ENCODE assay signal across 8 cellular contexts in genomic region chr14:24605435-24606190, GRCh38. TPM values are rescaled to one million over a fixed set of nuclear protein-coding genes. Genes with fewer than 3 reads are reported as not detected.
A peak's percentile ranks its signal among the peaks of the same experiment; 100 is the strongest.
DNase-seq lines count a peak whose midpoint lies in the region; ATAC-seq and TF ChIP-seq lines count a peak whose summit lies in the region.

No MANE protein-coding gene starts in this region.

- H3K79me2 ChIP-seq in PC-3 (ENCODE audit: low read length), result no peaks in the 10 kb centered on the region

- BruUV-seq in PC-3 (replicated peaks; lab: Mats Ljungman, UMichigan), result no TSS peak

- POLR2A ChIA-PET in PC-3 (lab: Charles Lee; ENCODE audit: unreplicated experiment), result no interaction called here

- peaks cover 1% of the 10 kb centered on the region for H3K27me3 Mint-ChIP-seq in activated T-helper 1 cell treated with anti-CD3 and anti-CD28 coated beads, Interleukin-12 subunit alpha, Interleukin-12 subunit beta, Interleukin-2, Interleukin-4 antibody, amounts not matched to agents 30 ng/mL and 10 ng/mL and 1 ng/mL, durations not matched to agents 14 hours and 24 hours and 36 hours (ENCODE audit: insufficient read depth)

- H3K9me2 ChIP-seq in PC-3 (replicated peaks; ENCODE audit: low read length), result no peaks in the 10 kb centered on the region

- no peaks in the 10 kb centered on the region for H3K9me3 Mint-ChIP-seq in activated T-helper 1 cell treated with anti-CD3 and anti-CD28 coated beads, Interleukin-12 subunit alpha, Interleukin-12 subunit beta, Interleukin-2, Interleukin-4 antibody, amounts not matched to agents 30 ng/mL and 10 ng/mL and 1 ng/mL, durations not matched to agents 14 hours and 24 hours and 36 hours

- H4K20me1 ChIP-seq in PC-3 (ENCODE audit: low read length), result no peaks in the 10 kb centered on the region

- peaks cover 54% of the 10 kb centered on the region for H3K4me1 Mint-ChIP-seq in activated T-helper 1 cell treated with anti-CD3 and anti-CD28 coated beads, Interleukin-12 subunit alpha, Interleukin-12 subunit beta, Interleukin-2, Interleukin-4 antibody, amounts not matched to agents 30 ng/mL and 10 ng/mL and 1 ng/mL, durations not matched to agents 14 hours and 24 hours and 36 hours (ENCODE audit: low read depth)

- CTCF ChIA-PET in PC-3 (lab: Charles Lee), result no interaction called here

- H2AFZ ChIP-seq in PC-3 (ENCODE audit: low read length), result no peak overlapping the region

- no peaks in the 10 kb centered on the region for H3F3A ChIP-seq in PC-3 (ENCODE audit: low read length, unreplicated experiment)

- intact Hi-C loops in PC-3 (cut with micrococcal nuclease) (no loop called here), left ventricle myocardium inferior (cut with micrococcal nuclease) (no loop called here)
- intact Hi-C loops in activated T-helper 1 cell treated with anti-CD3 and anti-CD28 coated beads, Interleukin-12 subunit alpha, Interleukin-12 subunit beta, Interleukin-2, Interleukin-4 antibody, amounts not matched to agents 30 ng/mL and 10 ng/mL and 1 ng/mL, durations not matched to agents 14 hours and 24 hours and 36 hours (cut with micrococcal nuclease), result loop anchor here (1.0 to 10.0 kb wide), 7 partner anchors 29 to 199 kb away; partner anchors contain the start of gene GZMB

- TF ChIP-seq CTCF in AG09309 (IDR thresholded peaks at IDR 0.05; ENCODE audit: control insufficient read depth, insufficient read depth, low read depth, low read length, missing control alignments), result peak; percentile 56
- peak; percentile 71 for TF ChIP-seq CTCF in PC-3 (conservative IDR thresholded peaks at IDR 0.05; ENCODE audit: low read depth, low read length)
- TF ChIP-seq CTCF in left ventricle myocardium inferior (IDR thresholded peaks at IDR 0.05; ENCODE audit: borderline replicate concordance), result peak; percentile 66

- no peak overlapping the region for H3K4me2 ChIP-seq in PC-3 (ENCODE audit: low read length)

- DNase-seq in AG09309 (ENCODE audit: low read depth) (no peak), PC-3 (peak; percentile 46), left ventricle myocardium inferior (no peak), NCI-H446 treated with DMSO at 0.1 percent for 48 hours (lab: John Stamatoyannopoulos, UW) (no peak)
- peak; percentile 60 for DNase-seq in activated T-helper 1 cell treated with anti-CD3 and anti-CD28 coated beads, Interleukin-12 subunit alpha, Interleukin-12 subunit beta, Interleukin-2, Interleukin-4 antibody, amounts not matched to agents 30 ng/mL and 10 ng/mL and 1 ng/mL, durations not matched to agents 14 hours and 24 hours and 36 hours (ENCODE audit: low spot score)
- peak; percentile 52 to 61 for DNase-seq in stimulated activated CD4-positive, alpha-beta T cell treated with anti-CD3 and anti-CD28 coated beads, Interleukin-4, amount 100 ng/mL, for 4 hours

- no peak overlapping the region for H3K27ac ChIP-seq in PC-3 (ENCODE audit: low read length)
- no peak overlapping the region for H3K27ac ChIP-seq in left ventricle myocardium inferior (replicated peaks)

- peak overlapping the region; percentile 93 for H3K27ac Mint-ChIP-seq in activated T-helper 1 cell treated with anti-CD3 and anti-CD28 coated beads, Interleukin-12 subunit alpha, Interleukin-12 subunit beta, Interleukin-2, Interleukin-4 antibody, amounts not matched to agents 30 ng/mL and 10 ng/mL and 1 ng/mL, durations not matched to agents 14 hours and 24 hours and 36 hours

- peak overlapping the region; percentile 82 for H3K4me3 Mint-ChIP-seq in activated T-helper 1 cell treated with anti-CD3 and anti-CD28 coated beads, Interleukin-12 subunit alpha, Interleukin-12 subunit beta, Interleukin-2, Interleukin-4 antibody, amounts not matched to agents 30 ng/mL and 10 ng/mL and 1 ng/mL, durations not matched to agents 14 hours and 24 hours and 36 hours

- ATAC-seq in GM18519 (IDR thresholded peaks at IDR 0.05; ENCODE audit: low FRiP score, unreplicated experiment) (peak; percentile 85), HG03045 (IDR thresholded peaks at IDR 0.05; ENCODE audit: unreplicated experiment) (peak; percentile 72), PC-3 (peak; percentile 38; the same call in 1 of the 2 replicates)

- H3K9me3 ChIP-seq in PC-3 (ENCODE audit: low read length), result no peaks in the 10 kb centered on the region
- no peaks in the 10 kb centered on the region for H3K9me3 ChIP-seq in left ventricle myocardium inferior (replicated peaks)

- H3K36me3 ChIP-seq in PC-3 (ENCODE audit: low read depth, low read length), result no peaks in the 10 kb centered on the region
- H3K36me3 ChIP-seq in left ventricle myocardium inferior, result no peaks in the 10 kb centered on the region

- no peak overlapping the region for H3K4me3 ChIP-seq in AG09309 (ENCODE audit: control insufficient read depth, low read depth, low read length)
- no peak overlapping the region for H3K4me3 ChIP-seq in PC-3 (ENCODE audit: low read length)
- H3K4me3 ChIP-seq in left ventricle myocardium inferior, result no peak overlapping the region

- no peak overlapping the region for H3K9ac ChIP-seq in PC-3 (ENCODE audit: low read length)

- H3K36me3 Mint-ChIP-seq in activated T-helper 1 cell treated with anti-CD3 and anti-CD28 coated beads, Interleukin-12 subunit alpha, Interleukin-12 subunit beta, Interleukin-2, Interleukin-4 antibody, amounts not matched to agents 30 ng/mL and 10 ng/mL and 1 ng/mL, durations not matched to agents 14 hours and 24 hours and 36 hours (ENCODE audit: low read depth), result peaks cover 7% of the 10 kb centered on the region

- H3K27me3 ChIP-seq in PC-3 (ENCODE audit: low read length) (no peaks in the 10 kb centered on the region; the same call in 1 of the 2 replicates), left ventricle myocardium inferior (ENCODE audit: low read depth) (peaks cover 13% of the 10 kb centered on the region)

- H3K4me1 ChIP-seq in PC-3 (ENCODE audit: insufficient read depth, low read length), result no peaks in the 10 kb centered on the region
- H3K4me1 ChIP-seq in left ventricle myocardium inferior, result no peaks in the 10 kb centered on the region

RNA-seq across cellular contexts. Expression of gene GZMH, which starts 3.9 kb away (rescaled TPM):
- total RNA-seq in PC-3 (2014; rRNA removed), result not detected in 2 replicates
- total RNA-seq in activated T-helper 1 cell treated with anti-CD3 and anti-CD28 coated beads, Interleukin-12 subunit alpha, Interleukin-12 subunit beta, Interleukin-2, Interleukin-4 antibody, amounts not matched to agents 30 ng/mL and 10 ng/mL and 1 ng/mL, durations not matched to agents 14 hours and 24 hours and 36 hours, result 35.7 and 35.9 TPM in 2 replicates
- not detected for total RNA-seq in left ventricle myocardium inferior

RNA-seq across cellular contexts. Expression of gene GZMB, which starts 28.4 kb away (rescaled TPM):
- total RNA-seq in PC-3 (2014; rRNA removed) (not detected in 2 replicates), left ventricle myocardium inferior (0.52 TPM)
- total RNA-seq in activated T-helper 1 cell treated with anti-CD3 and anti-CD28 coated beads, Interleukin-12 subunit alpha, Interleukin-12 subunit beta, Interleukin-2, Interleukin-4 antibody, amounts not matched to agents 30 ng/mL and 10 ng/mL and 1 ng/mL, durations not matched to agents 14 hours and 24 hours and 36 hours, result 6,140 and 6,145 TPM in 2 replicates

RNA-seq across cellular contexts. Expression of gene CTSG, which starts 29.6 kb away (rescaled TPM):
- total RNA-seq in PC-3 (2014; rRNA removed) (not detected in 2 replicates), left ventricle myocardium inferior (0.80 TPM)
- total RNA-seq in activated T-helper 1 cell treated with anti-CD3 and anti-CD28 coated beads, Interleukin-12 subunit alpha, Interleukin-12 subunit beta, Interleukin-2, Interleukin-4 antibody, amounts not matched to agents 30 ng/mL and 10 ng/mL and 1 ng/mL, durations not matched to agents 14 hours and 24 hours and 36 hours, result not detected in 2 replicates

Comparison
In these comparisons a context has a peak if more than half of its experiments do, and no peak if none do; other contexts are left out.
1. DNase-seq: peak in PC-3 (single experiment), activated T-helper 1 cell treated with anti-CD3 and anti-CD28 coated beads, Interleukin-12 subunit alpha, Interleukin-12 subunit beta, Interleukin-2, Interleukin-4 antibody, amounts not matched to agents 30 ng/mL and 10 ng/mL and 1 ng/mL, durations not matched to agents 14 hours and 24 hours and 36 hours (single experiment) and stimulated activated CD4-positive, alpha-beta T cell treated with anti-CD3 and anti-CD28 coated beads, Interleukin-4, amount 100 ng/mL, for 4 hours (2 of 2); none in AG09309 (single experiment), left ventricle myocardium inferior (single experiment) and NCI-H446 treated with DMSO at 0.1 percent for 48 hours (single experiment).
2. RNA of gene GZMH, which starts 3.9 kb away (total RNA-seq): 35.7 to 35.9 TPM in activated T-helper 1 cell treated with anti-CD3 and anti-CD28 coated beads, Interleukin-12 subunit alpha, Interleukin-12 subunit beta, Interleukin-2, Interleukin-4 antibody, amounts not matched to agents 30 ng/mL and 10 ng/mL and 1 ng/mL, durations not matched to agents 14 hours and 24 hours and 36 hours; not detected in left ventricle myocardium inferior (single experiment) and not detected in PC-3; every median in the first group is over 10 times any median in the second.
3. RNA of gene GZMB, which starts 28.4 kb away (total RNA-seq): 6,140 to 6,145 TPM in activated T-helper 1 cell treated with anti-CD3 and anti-CD28 coated beads, Interleukin-12 subunit alpha, Interleukin-12 subunit beta, Interleukin-2, Interleukin-4 antibody, amounts not matched to agents 30 ng/mL and 10 ng/mL and 1 ng/mL, durations not matched to agents 14 hours and 24 hours and 36 hours; 0.52 TPM in left ventricle myocardium inferior (single experiment) and not detected in PC-3; every median in the first group is over 1,000 times any median in the second.
4. Peak in every context shown above with its lines, with median percentiles within 50 percentile points of each other: CTCF ChIP-seq and ATAC-seq.